Comparison of ENCODE assay signal across 14 cellular contexts in the genomic region with DNA sequence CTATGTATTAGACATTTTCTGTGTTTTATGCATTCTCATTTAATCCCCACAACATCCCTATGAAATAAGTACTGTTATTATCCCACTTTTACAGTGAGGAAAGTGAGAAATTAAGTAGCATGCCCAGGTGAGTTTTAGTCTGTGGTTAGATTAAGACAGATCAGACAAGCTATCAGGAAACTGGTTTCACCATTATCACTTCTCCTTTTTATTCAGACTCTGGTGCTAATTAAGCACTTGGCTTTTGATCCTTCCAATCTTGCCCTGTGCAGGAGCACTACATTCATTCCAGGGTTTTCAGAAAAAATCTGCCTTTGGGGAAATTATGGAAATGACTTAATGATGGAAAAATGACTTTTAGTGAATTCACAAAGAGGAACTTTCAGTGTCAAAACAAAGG.
DNase-seq lines count a peak whose midpoint lies in the region; ATAC-seq lines count a peak whose summit lies in the region.
"Had no signal": no experiment of that assay in that cellular context is flagged by ENCODE, and none has a peak within 500 bp of the region (broad histone marks: within the 10 kb centered on the region; RNA-seq: fewer than 3 reads in every experiment).

No MANE protein-coding gene starts in this region.

- H3K27ac Mint-ChIP-seq in stimulated activated effector memory CD8-positive, alpha-beta T cell treated with anti-CD3 and anti-CD28 coated beads, Interleukin-12 subunit alpha, Interleukin-12 subunit beta, amount 100 ng/mL, for 72 hours = no peak overlapping the region
- H3K27ac Mint-ChIP-seq: CD8-positive, alpha-beta memory T cell had no signal

- ATAC-seq in HG02885 (IDR thresholded peaks at IDR 0.05; ENCODE audit: poor library complexity, unreplicated experiment) = no peak
- ATAC-seq in stimulated activated effector memory CD8-positive, alpha-beta T cell treated with anti-CD3 and anti-CD28 coated beads, Interleukin-12 subunit alpha, Interleukin-12 subunit beta, amount 100 ng/mL, for 72 hours = no peak
- ATAC-seq: HepG2 had no signal

- no peak overlapping the region for H3K4me3 Mint-ChIP-seq in stimulated activated effector memory CD8-positive, alpha-beta T cell treated with anti-CD3 and anti-CD28 coated beads, Interleukin-12 subunit alpha, Interleukin-12 subunit beta, amount 100 ng/mL, for 72 hours
- H3K4me3 Mint-ChIP-seq: CD8-positive, alpha-beta memory T cell had no signal

- no peaks in the 10 kb centered on the region for H3K9me3 Mint-ChIP-seq in stimulated activated effector memory CD8-positive, alpha-beta T cell treated with anti-CD3 and anti-CD28 coated beads, Interleukin-12 subunit alpha, Interleukin-12 subunit beta, amount 100 ng/mL, for 72 hours

- H3K36me3 Mint-ChIP-seq in stimulated activated effector memory CD8-positive, alpha-beta T cell treated with anti-CD3 and anti-CD28 coated beads, Interleukin-12 subunit alpha, Interleukin-12 subunit beta, amount 100 ng/mL, for 72 hours = no peaks in the 10 kb centered on the region
- H3K36me3 Mint-ChIP-seq: CD8-positive, alpha-beta memory T cell had no signal

- peak; percentile 39 for DNase-seq in NOMO-1 treated with DMSO at 0.1 percent for 48 hours (lab: John Stamatoyannopoulos, UW; ENCODE audit: unreplicated experiment)
- DNase-seq in NOMO-1 treated with dmso at 0.1 percent for 144 hours (lab: John Stamatoyannopoulos, UW; ENCODE audit: unreplicated experiment) = no peak
- DNase-seq in SKM-1 (lab: John Stamatoyannopoulos, UW; ENCODE audit: unreplicated experiment) = peak; percentile 6
- DNase-seq in caudate nucleus (lab: John Stamatoyannopoulos, UW) = no peak
- no peak for DNase-seq in HPDE6-E6E7 (ENCODE audit: extremely low spot score)
- DNase-seq in stimulated activated effector memory CD8-positive, alpha-beta T cell treated with anti-CD3 and anti-CD28 coated beads, Interleukin-12 subunit alpha, Interleukin-12 subunit beta, amount 100 ng/mL, for 72 hours (ENCODE audit: low spot score in 2 of 2) = no peak
- DNase-seq: 8988T; AML-193; Caco-2; CD8-positive, alpha-beta memory T cell; DMS53 had no signal

- H3K4me1 Mint-ChIP-seq in stimulated activated effector memory CD8-positive, alpha-beta T cell treated with anti-CD3 and anti-CD28 coated beads, Interleukin-12 subunit alpha, Interleukin-12 subunit beta, amount 100 ng/mL, for 72 hours = no peaks in the 10 kb centered on the region
- H3K4me1 Mint-ChIP-seq: CD8-positive, alpha-beta memory T cell had no signal

- H3K27ac ChIP-seq in caudate nucleus (ENCODE audit: low read depth, low read length) = peak overlapping the region; percentile 48
- H3K27ac ChIP-seq: BLaER1 had no signal

Comparison
In these comparisons a context has a peak if more than half of its experiments do, and no peak if none do; other contexts are left out.
1. DNase-seq: peak in NOMO-1 treated with DMSO at 0.1 percent for 48 hours (single experiment) and SKM-1 (single experiment); none in NOMO-1 treated with dmso at 0.1 percent for 144 hours (single experiment), caudate nucleus (0 of 61), HPDE6-E6E7 (single experiment) and stimulated activated effector memory CD8-positive, alpha-beta T cell treated with anti-CD3 and anti-CD28 coated beads, Interleukin-12 subunit alpha, Interleukin-12 subunit beta, amount 100 ng/mL, for 72 hours (0 of 2).